ENCODE assay signal across 8 cellular contexts in genomic region chr6:42104095-42104806, GRCh38. TPM values are rescaled to one million over a fixed set of nuclear protein-coding genes. Genes with fewer than 3 reads are reported as not detected.
DNase-seq lines count a peak whose midpoint lies in the region; ATAC-seq and TF ChIP-seq lines count a peak whose summit lies in the region.

No MANE protein-coding gene starts in this region.

- CTCF ChIA-PET in A673 (lab: Charles Lee), result interaction anchor here (0.8 kb wide), 1 partner anchor 110 kb away, joined by 3 read pairs; no protein-coding TSS in a partner anchor
- CTCF ChIA-PET in activated naive CD4-positive, alpha-beta T cell treated with anti-CD3 and anti-CD28 coated beads for 36 hours (lab: Charles Lee), result interaction anchor here (0.7 to 3.0 kb wide), 41 partner anchors 8 to 444 kb away, joined by 3 to 18 read pairs (median 4); partner anchors contain the start of genes GUCA1A, GUCA1B and TAF8

- H3K36me3 Mint-ChIP-seq in activated naive CD4-positive, alpha-beta T cell treated with anti-CD3 and anti-CD28 coated beads for 36 hours (ENCODE audit: low read depth), result no peaks in the 10 kb centered on the region

- H3K27ac ChIP-seq in A673 (ENCODE audit: low read depth, low read length, poor library complexity, severe bottlenecking) (peak overlapping the region; percentile 43), Peyer's patch (peak overlapping the region; percentile 19 to 79 (median 61))

- H3K4me3 Mint-ChIP-seq in activated naive CD4-positive, alpha-beta T cell treated with anti-CD3 and anti-CD28 coated beads for 36 hours, result peak overlapping the region; percentile 65

- TF ChIP-seq POLR2A in Peyer's patch (IDR thresholded peaks at IDR 0.05), result no peak

- H3K4me1 Mint-ChIP-seq in activated naive CD4-positive, alpha-beta T cell treated with anti-CD3 and anti-CD28 coated beads for 36 hours (ENCODE audit: low read depth), result peaks cover 21% of the 10 kb centered on the region

- no peaks in the 10 kb centered on the region for H3K36me3 ChIP-seq in A673 (ENCODE audit: insufficient read depth, low read length, poor library complexity, severe bottlenecking)
- H3K36me3 ChIP-seq in Peyer's patch, result peaks cover 0 to 17% (median 0%) of the 10 kb centered on the region in 3 donors

- H3K27me3 Mint-ChIP-seq in activated naive CD4-positive, alpha-beta T cell treated with anti-CD3 and anti-CD28 coated beads for 36 hours (ENCODE audit: low read depth), result no peaks in the 10 kb centered on the region

- no TSS peak for BruUV-seq in A673 (replicated peaks; lab: Mats Ljungman, UMichigan)

- H3K27ac Mint-ChIP-seq in activated naive CD4-positive, alpha-beta T cell treated with anti-CD3 and anti-CD28 coated beads for 36 hours, result no peak overlapping the region

- H3K9me3 ChIP-seq in A673 (ENCODE audit: low read depth, low read length, poor library complexity, severe bottlenecking), result no peaks in the 10 kb centered on the region
- no peaks in the 10 kb centered on the region for H3K9me3 ChIP-seq in Peyer's patch

- H3K27me3 ChIP-seq in A673 (replicated peaks; ENCODE audit: insufficient read depth, low read depth, low read length, poor library complexity), result no peaks in the 10 kb centered on the region
- H3K27me3 ChIP-seq in Peyer's patch, result no peaks in the 10 kb centered on the region

- H3K4me1 ChIP-seq in A673 (ENCODE audit: insufficient read depth, low read length, poor library complexity, severe bottlenecking) (no peaks in the 10 kb centered on the region), Peyer's patch (peaks cover 0 to 30% (median 11%) of the 10 kb centered on the region in 4 donors)

- DNase-seq in A673 (ENCODE audit: low spot score) (peak; percentile 66), Peyer's patch (peak; percentile 60 to 87 (median 69)), left cardiac atrium (peak; percentile 69), sciatic nerve (ENCODE audit: low spot score) (peak; percentile 81), NCI-H187 (lab: John Stamatoyannopoulos, UW) (no peak), NCI-H1930 (lab: John Stamatoyannopoulos, UW) (no peak)
- DNase-seq in activated naive CD4-positive, alpha-beta T cell treated with anti-CD3 and anti-CD28 coated beads for 36 hours, result peak; percentile 87

- POLR2A ChIA-PET in A673 (lab: Charles Lee; ENCODE audit: low non-redundant PET), result no interaction called here

- TF ChIP-seq CTCF in A673 (conservative IDR thresholded peaks at IDR 0.05; ENCODE audit: low read depth, low read length), result peak; percentile 86
- TF ChIP-seq CTCF in Peyer's patch (IDR thresholded peaks at IDR 0.05), result peak; percentile 33 to 86 (median 58)

- no peaks in the 10 kb centered on the region for H3K9me3 Mint-ChIP-seq in activated naive CD4-positive, alpha-beta T cell treated with anti-CD3 and anti-CD28 coated beads for 36 hours

- intact Hi-C loops in A673 (cut with micrococcal nuclease; ENCODE audit: unreplicated experiment) (no loop called here), left cardiac atrium (cut with DNase I) (no loop called here), sciatic nerve (cut with DNase I) (no loop called here)
- intact Hi-C loops in activated naive CD4-positive, alpha-beta T cell treated with anti-CD3 and anti-CD28 coated beads for 36 hours (cut with micrococcal nuclease), result loop anchor here (1.0 to 2.0 kb wide), 7 partner anchors 29 to 443 kb away; partner anchors contain the start of genes PRICKLE4 and TAF8

- ATAC-seq in GM21529 (IDR thresholded peaks at IDR 0.05; ENCODE audit: unreplicated experiment), result peak; percentile 80
- ATAC-seq in left cardiac atrium, result peak; percentile 66 to 87
- peak; percentile 74 for ATAC-seq in sciatic nerve

- H3K4me3 ChIP-seq in A673 (ENCODE audit: low read depth, low read length, poor library complexity, severe bottlenecking), result peak overlapping the region; percentile 52
- H3K4me3 ChIP-seq in Peyer's patch, result peak overlapping the region; percentile 40 to 60 (median 54)

RNA-seq across cellular contexts. Expression of gene C6orf132, which starts 38.2 kb away (rescaled TPM):
- total RNA-seq in A673 (2021) (0.04 and 0.15 TPM in 2 replicates), Peyer's patch (100 to 1,000 TPM in 1 of 4 donors, 10 to 100 TPM in 3; 47.9 to 106 (median 95.9) TPM), left cardiac atrium (1 to 10 TPM; 1.5 to 2.6 TPM), sciatic nerve (2.6 TPM)
- under 1 TPM; 0.12 to 0.14 TPM for total RNA-seq in activated naive CD4-positive, alpha-beta T cell treated with anti-CD3 and anti-CD28 coated beads for 36 hours

RNA-seq across cellular contexts. Expression of gene TAF8, which starts 53.9 kb away (rescaled TPM):
- total RNA-seq in A673 (2021) (22.5 and 26.0 TPM in 2 replicates), Peyer's patch (10 to 100 TPM; 24.5 to 37.6 (median 24.6) TPM), left cardiac atrium (10 to 100 TPM; 20.5 to 25.3 TPM), sciatic nerve (28.6 TPM)
- total RNA-seq in activated naive CD4-positive, alpha-beta T cell treated with anti-CD3 and anti-CD28 coated beads for 36 hours, result 10 to 100 TPM; 67.3 to 68.5 TPM

Comparison
In these comparisons a context has a peak if more than half of its experiments do, and no peak if none do; other contexts are left out.
1. DNase-seq: peak in A673 (single experiment), Peyer's patch (3 of 3), activated naive CD4-positive, alpha-beta T cell treated with anti-CD3 and anti-CD28 coated beads for 36 hours (single experiment), left cardiac atrium (single experiment) and sciatic nerve (single experiment); none in NCI-H187 (0 of 2) and NCI-H1930 (0 of 2).
2. RNA of gene C6orf132, which starts 38.2 kb away (total RNA-seq): 47.9 to 106 TPM in Peyer's patch; 2.6 TPM in sciatic nerve (single experiment), 1.5 to 2.6 TPM in left cardiac atrium, 0.04 to 0.15 TPM in A673 and 0.12 to 0.14 TPM in activated naive CD4-positive, alpha-beta T cell treated with anti-CD3 and anti-CD28 coated beads for 36 hours; every median in the first group is over 10 times any median in the second.
3. Peak in every context shown above with its lines, with median percentiles within 50 percentile points of each other: ATAC-seq.